In genomic region chr9:106983346-106983745, GRCh38 we compare ENCODE assay signal across 30 cellular contexts.
"Had no signal": no experiment of that assay in that cellular context is flagged by ENCODE, and none has a peak within 500 bp of the region (broad histone marks: within the 10 kb centered on the region; RNA-seq: fewer than 3 reads in every experiment).

No MANE protein-coding gene starts in this region.

- H3K79me2 ChIP-seq: parathyroid adenoma had no signal

- H3K4me1 Mint-ChIP-seq: stimulated activated effector memory CD8-positive, alpha-beta T cell treated with anti-CD3 and anti-CD28 coated beads, Interleukin-12 subunit alpha, Interleukin-12 subunit beta, amount 100 ng/mL, for 72 hours had no signal

- DNase-seq: colonic mucosa; effector CD8-positive, alpha-beta T cell; endodermal cell; foreskin keratinocyte; heart left ventricle; hippocampal formation; left cardiac atrium; left lung; mesenchymal stem cell; midbrain; naive thymus-derived CD8-positive, alpha-beta T cell; sigmoid colon; stimulated activated CD4-positive, alpha-beta T cell treated with anti-CD3 and anti-CD28 coated beads, Interleukin-2, amount 100 ng/mL, for 24 hours; stimulated activated CD4-positive, alpha-beta T cell treated with anti-CD3 and anti-CD28 coated beads, Interleukin-4, amount 100 ng/mL, for 24 hours; stimulated activated naive CD8-positive, alpha-beta T cell treated with anti-CD3 and anti-CD28 coated beads, Interleukin-15, Interleukin-2, amounts not matched to agents 100 U/mL and 50 U/mL, for 24 hours; substantia nigra; testis; tibial artery; upper lobe of left lung had no signal

- H3K27me3 Mint-ChIP-seq: dendritic cell treated with granulocyte-macrophage colony-stimulating factor and Interleukin-4, amounts not matched to agents 40 ng/mL and 50 ng/mL, for 4 days had no signal

- H3K36me3 ChIP-seq: neutrophil, prostate gland had no signal

- ATAC-seq: gastroesophageal sphincter; heart left ventricle; left cardiac atrium; left lung; naive thymus-derived CD8-positive, alpha-beta T cell; stimulated activated effector memory CD8-positive, alpha-beta T cell treated with anti-CD3 and anti-CD28 coated beads, Interleukin-12 subunit alpha, Interleukin-12 subunit beta, amount 100 ng/mL, for 72 hours; stimulated activated naive CD8-positive, alpha-beta T cell treated with anti-CD3 and anti-CD28 coated beads, Interleukin-15, Interleukin-2, amounts not matched to agents 100 U/mL and 50 U/mL, for 24 hours had no signal

- H3K4me3 Mint-ChIP-seq: dendritic cell treated with granulocyte-macrophage colony-stimulating factor and Interleukin-4, amounts not matched to agents 40 ng/mL and 50 ng/mL, for 4 days; endodermal cell; naive thymus-derived CD8-positive, alpha-beta T cell; stimulated activated effector memory CD8-positive, alpha-beta T cell treated with anti-CD3 and anti-CD28 coated beads, Interleukin-12 subunit alpha, Interleukin-12 subunit beta, amount 100 ng/mL, for 72 hours had no signal

- H3K27ac Mint-ChIP-seq: dendritic cell treated with granulocyte-macrophage colony-stimulating factor and Interleukin-4, amounts not matched to agents 40 ng/mL and 50 ng/mL, for 4 days; endodermal cell; naive thymus-derived CD8-positive, alpha-beta T cell; stimulated activated effector memory CD8-positive, alpha-beta T cell treated with anti-CD3 and anti-CD28 coated beads, Interleukin-12 subunit alpha, Interleukin-12 subunit beta, amount 100 ng/mL, for 72 hours had no signal

- H3K27me3 ChIP-seq: colonic mucosa, esophagus muscularis mucosa, foreskin keratinocyte, gastroesophageal sphincter, heart left ventricle, left lung, neutrophil, right atrium auricular region, sigmoid colon, testis, tibial artery, upper lobe of left lung had no signal

- H3K4me1 ChIP-seq: colonic mucosa, foreskin keratinocyte, gastroesophageal sphincter, left lung, parathyroid adenoma, prostate gland, testis, tibial artery, upper lobe of left lung had no signal

- H3K36me3 Mint-ChIP-seq: stimulated activated effector memory CD8-positive, alpha-beta T cell treated with anti-CD3 and anti-CD28 coated beads, Interleukin-12 subunit alpha, Interleukin-12 subunit beta, amount 100 ng/mL, for 72 hours had no signal

- H3K27ac ChIP-seq: colonic mucosa, esophagus muscularis mucosa, foreskin keratinocyte, gastroesophageal sphincter, heart left ventricle, left lung, neutrophil, parathyroid adenoma, prostate gland, right atrium auricular region, sigmoid colon, testis, tibial artery, upper lobe of left lung had no signal

- H3K9me3 Mint-ChIP-seq: dendritic cell treated with granulocyte-macrophage colony-stimulating factor and Interleukin-4, amounts not matched to agents 40 ng/mL and 50 ng/mL, for 4 days; endodermal cell had no signal

- FAIRE-seq: endothelial cell of umbilical vein, islet of Langerhans, urothelium cell line had no signal

- H3K4me3 ChIP-seq: colonic mucosa, esophagus muscularis mucosa, gastroesophageal sphincter, heart left ventricle, left lung, prostate gland, right atrium auricular region, sigmoid colon, testis, tibial artery, upper lobe of left lung had no signal

- H3K9ac ChIP-seq: parathyroid adenoma had no signal

- H3K9me3 ChIP-seq: colonic mucosa, esophagus muscularis mucosa, gastroesophageal sphincter, heart left ventricle, left lung, neutrophil, prostate gland, right atrium auricular region, sigmoid colon, testis, tibial artery, upper lobe of left lung had no signal

- H2AFZ ChIP-seq: parathyroid adenoma had no signal
